8 cellular contexts compared by ENCODE assay signal in the genomic region with DNA sequence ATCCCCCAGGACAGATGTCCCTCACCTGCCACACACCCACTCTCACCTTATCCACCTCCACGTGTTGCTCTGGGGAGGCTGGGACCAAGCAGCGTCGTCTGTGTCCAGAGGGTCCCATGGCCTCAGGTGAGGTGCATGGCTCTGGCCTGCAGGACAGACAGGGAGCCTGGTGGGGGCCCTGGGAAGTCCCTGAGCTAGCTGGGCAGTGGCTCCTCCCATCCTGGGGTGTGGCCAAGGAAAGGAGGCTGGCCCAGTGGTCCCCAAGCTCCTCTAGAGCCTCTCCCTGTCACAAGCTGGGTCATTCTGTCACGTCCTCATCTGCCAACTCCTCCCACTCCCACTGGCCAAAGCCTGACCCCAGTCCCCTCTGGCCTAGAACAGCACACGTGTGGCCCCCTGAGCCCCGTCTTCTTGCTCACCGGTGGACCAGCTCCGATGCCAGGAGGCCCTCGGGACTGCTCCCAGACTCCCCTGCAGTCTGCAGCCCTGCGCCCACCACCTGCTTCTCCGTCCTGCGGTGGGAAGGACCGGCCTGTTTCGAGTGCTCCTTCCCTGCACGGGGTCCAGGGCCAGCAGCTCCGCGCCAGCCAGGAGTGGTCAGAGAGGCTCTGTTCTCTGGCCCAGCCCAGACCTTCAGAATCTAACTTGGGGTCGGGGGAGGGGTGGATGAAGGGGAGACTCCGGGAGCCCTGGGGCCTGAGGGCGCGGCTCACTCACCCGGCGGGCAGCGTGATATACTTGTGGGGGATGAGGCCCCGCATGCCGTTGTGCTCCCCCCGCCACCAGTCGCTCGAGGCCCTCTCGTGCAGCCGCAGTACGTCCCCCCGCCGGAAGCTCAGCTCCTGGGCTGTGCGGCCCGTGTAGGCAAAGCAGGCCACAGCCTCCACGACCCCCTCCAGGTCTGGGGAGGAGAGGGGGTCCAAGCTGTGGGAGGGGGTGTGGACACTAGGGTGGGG. TPM values are rescaled to one million over a fixed set of nuclear protein-coding genes. Genes with fewer than 3 reads are reported as not detected.
A peak's percentile ranks its signal among the peaks of the same experiment; 100 is the strongest.
DNase-seq lines count a peak whose midpoint lies in the region; ATAC-seq and TF ChIP-seq lines count a peak whose summit lies in the region.
"Had no signal": no experiment of that assay in that cellular context is flagged by ENCODE, and none has a peak within 500 bp of the region (broad histone marks: within the 10 kb centered on the region; RNA-seq: fewer than 3 reads in every experiment).

No MANE protein-coding gene starts in this region.

- TF ChIP-seq CTCF in Calu3 (IDR thresholded peaks at IDR 0.05; ENCODE audit: unreplicated experiment) (no peak), GM23338 (conservative IDR thresholded peaks at IDR 0.05; ENCODE audit: low read depth in 2 of 2) (no peak)
- TF ChIP-seq CTCF in activated CD8-positive, alpha-beta T cell treated with anti-CD3 and anti-CD28 coated beads for 36 hours (IDR thresholded peaks at IDR 0.05) = no peak

- H3K27me3 ChIP-seq in GM23338 (ENCODE audit: insufficient read depth) = no peaks in the 10 kb centered on the region

- H3K79me2 ChIP-seq in GM23338 (replicated peaks; ENCODE audit: insufficient read depth) = no peaks in the 10 kb centered on the region

- H3F3A ChIP-seq in GM23338 (replicated peaks; ENCODE audit: low read depth) = no peaks in the 10 kb centered on the region

- CTCF ChIA-PET in Calu3 (lab: Charles Lee) = interaction anchor here (1.6 kb wide), 1 partner anchor 14 kb away, joined by 8 read pairs; no protein-coding TSS in a partner anchor
- CTCF ChIA-PET in activated CD8-positive, alpha-beta T cell treated with anti-CD3 and anti-CD28 coated beads for 36 hours (lab: Charles Lee) = no interaction called here

- BruUV-seq in Calu3 (replicated peaks; lab: Mats Ljungman, UMichigan) = no TSS peak

- H3K4me3 ChIP-seq in GM23338 = no peak overlapping the region

- H3K36me3 Mint-ChIP-seq in Calu3 (ENCODE audit: insufficient read depth, unreplicated experiment) = peaks cover 5% of the 10 kb centered on the region
- H3K36me3 Mint-ChIP-seq in GM23338 (ENCODE audit: low read depth) = peaks cover 6% of the 10 kb centered on the region; the same call in 2 of the 3 replicates
- peaks cover 3% of the 10 kb centered on the region for H3K36me3 Mint-ChIP-seq in activated CD8-positive, alpha-beta T cell treated with anti-CD3 and anti-CD28 coated beads for 36 hours (ENCODE audit: low read depth)

- H3K27ac ChIP-seq in GM23338 (ENCODE audit: low read depth) = no peak overlapping the region

- POLR2A ChIA-PET in activated CD8-positive, alpha-beta T cell treated with anti-CD3 and anti-CD28 coated beads for 36 hours (lab: Charles Lee) = interaction anchor here (0.7 to 4.7 kb wide), 3 partner anchors 16 to 110 kb away, joined by 3 to 25 read pairs (median 3); partner anchors contain the start of genes ARHGAP4 and RENBP

- DNase-seq in Calu3 (peak; percentile 44), GM23338 (ENCODE audit: low spot score) (peak; percentile 49)
- DNase-seq in activated CD8-positive, alpha-beta T cell treated with anti-CD3 and anti-CD28 coated beads for 36 hours = peak; percentile 44
- DNase-seq: CD8-positive, alpha-beta memory T cell had no signal

- intact Hi-C loops in Calu3 (cut with micrococcal nuclease; ENCODE audit: unreplicated experiment) = no loop called here
- intact Hi-C loops in activated CD8-positive, alpha-beta T cell treated with anti-CD3 and anti-CD28 coated beads for 36 hours (cut with micrococcal nuclease) = no loop called here

- H3K4me1 Mint-ChIP-seq in Calu3 (ENCODE audit: low read depth, unreplicated experiment) = no peaks in the 10 kb centered on the region
- peaks cover 3% of the 10 kb centered on the region; the same call in 2 of the 3 replicates for H3K4me1 Mint-ChIP-seq in GM23338
- peaks cover 17% of the 10 kb centered on the region for H3K4me1 Mint-ChIP-seq in activated CD8-positive, alpha-beta T cell treated with anti-CD3 and anti-CD28 coated beads for 36 hours (ENCODE audit: low read depth)
- H3K4me1 Mint-ChIP-seq: nephron had no signal

- ATAC-seq in GM23338 = peak; percentile 81
- ATAC-seq in activated CD8-positive, alpha-beta T cell treated with anti-CD3 and anti-CD28 coated beads for 36 hours = peak; percentile 46
- no peak for ATAC-seq in HG03442 (IDR thresholded peaks at IDR 0.05; ENCODE audit: unreplicated experiment)
- ATAC-seq in HG03175 (IDR thresholded peaks at IDR 0.05; ENCODE audit: unreplicated experiment) = no peak
- no peak for ATAC-seq in GM18907 (IDR thresholded peaks at IDR 0.05; ENCODE audit: unreplicated experiment)

- H3K27ac Mint-ChIP-seq in Calu3 (ENCODE audit: unreplicated experiment) = no peak overlapping the region
- no peak overlapping the region for H3K27ac Mint-ChIP-seq in GM23338
- H3K27ac Mint-ChIP-seq in activated CD8-positive, alpha-beta T cell treated with anti-CD3 and anti-CD28 coated beads for 36 hours = no peak overlapping the region
- H3K27ac Mint-ChIP-seq: nephron had no signal

- no peaks in the 10 kb centered on the region for H3K9me2 ChIP-seq in GM23338 (ENCODE audit: insufficient read depth)

- no peak overlapping the region for H2AFZ ChIP-seq in GM23338

- no peaks in the 10 kb centered on the region for H3K9me3 Mint-ChIP-seq in Calu3 (ENCODE audit: low read depth, unreplicated experiment)
- no peaks in the 10 kb centered on the region for H3K9me3 Mint-ChIP-seq in GM23338
- no peaks in the 10 kb centered on the region for H3K9me3 Mint-ChIP-seq in activated CD8-positive, alpha-beta T cell treated with anti-CD3 and anti-CD28 coated beads for 36 hours

- no peaks in the 10 kb centered on the region for H3K36me3 ChIP-seq in GM23338 (ENCODE audit: insufficient read depth)

- H3K4me3 Mint-ChIP-seq in Calu3 (ENCODE audit: low read depth, unreplicated experiment) (no peak overlapping the region), GM23338 (no peak overlapping the region)
- H3K4me3 Mint-ChIP-seq in activated CD8-positive, alpha-beta T cell treated with anti-CD3 and anti-CD28 coated beads for 36 hours = no peak overlapping the region
- H3K4me3 Mint-ChIP-seq: CD8-positive, alpha-beta memory T cell; nephron had no signal

- H3K4me1 ChIP-seq in GM23338 (ENCODE audit: insufficient read depth) = no peaks in the 10 kb centered on the region

- H4K20me1 ChIP-seq in GM23338 (replicated peaks; ENCODE audit: insufficient read depth) = no peaks in the 10 kb centered on the region

- peaks cover 34% of the 10 kb centered on the region for H3K27me3 Mint-ChIP-seq in Calu3 (ENCODE audit: unreplicated experiment)
- H3K27me3 Mint-ChIP-seq in GM23338 (ENCODE audit: insufficient read depth, low read depth, poor library complexity) = no peaks in the 10 kb centered on the region
- H3K27me3 Mint-ChIP-seq in activated CD8-positive, alpha-beta T cell treated with anti-CD3 and anti-CD28 coated beads for 36 hours = no peaks in the 10 kb centered on the region

- no peak overlapping the region for H3K4me2 ChIP-seq in GM23338

TF ChIP-seq in GM23338, 12 proteins besides CTCF, POLR2A, EP300 and RAD21:
- no peak for TF ChIP-seq ZNF331 (CRISPR knock-in tag; IDR thresholded peaks at IDR 0.05; ENCODE audit: low read depth)
TF ChIP-seq in GM23338: peak in this region for 0.

RNA-seq across cellular contexts. Expression of gene AVPR2, which starts 4.8 kb away (rescaled TPM):
- total RNA-seq in Calu3 (2022) = not detected in 2 replicates
- not detected in 2 replicates for total RNA-seq in GM23338 (2014; rRNA removed; shearing (Covaris generic))
- polyA plus RNA-seq in GM23338 (2016; fragmentation: Nextera tagmentation; extraction: Ambion mirVana) = not detected in 2 replicates
- total RNA-seq in activated CD8-positive, alpha-beta T cell treated with anti-CD3 and anti-CD28 coated beads for 36 hours = not detected
- total RNA-seq: CD8-positive, alpha-beta memory T cell had no signal
- polyA plus RNA-seq: CD8-positive, alpha-beta memory T cell had no signal

RNA-seq across cellular contexts. Expression of gene ARHGAP4, which starts 16.8 kb away (rescaled TPM):
- total RNA-seq in Calu3 (2022) = 2.6 and 3.8 TPM in 2 replicates
- 57.8 and 59.5 TPM in 2 replicates for total RNA-seq in GM23338 (2014; rRNA removed; shearing (Covaris generic))
- 21.2 and 21.5 TPM in 2 replicates for polyA plus RNA-seq in GM23338 (2016; fragmentation: Nextera tagmentation; extraction: Ambion mirVana)
- 100 to 1,000 TPM; 128 to 130 TPM for total RNA-seq in activated CD8-positive, alpha-beta T cell treated with anti-CD3 and anti-CD28 coated beads for 36 hours

RNA-seq across cellular contexts. Expression of gene L1CAM, which starts 23.3 kb away (rescaled TPM):
- 14.2 and 16.1 TPM in 2 replicates for total RNA-seq in Calu3 (2022)
- 27.6 and 29.2 TPM in 2 replicates for total RNA-seq in GM23338 (2014; rRNA removed; shearing (Covaris generic))
- 7.4 and 7.8 TPM in 2 replicates for polyA plus RNA-seq in GM23338 (2016; fragmentation: Nextera tagmentation; extraction: Ambion mirVana)
- 1 to 10 TPM; 2.1 to 2.2 TPM for total RNA-seq in activated CD8-positive, alpha-beta T cell treated with anti-CD3 and anti-CD28 coated beads for 36 hours

RNA-seq across cellular contexts. Expression of gene NAA10, which starts 25.5 kb away (rescaled TPM):
- 132 and 139 TPM in 2 replicates for total RNA-seq in Calu3 (2022)
- 112 and 136 TPM in 2 replicates for total RNA-seq in GM23338 (2014; rRNA removed; shearing (Covaris generic))
- polyA plus RNA-seq in GM23338 (2016; fragmentation: Nextera tagmentation; extraction: Ambion mirVana) = 140 and 145 TPM in 2 replicates
- 100 to 1,000 TPM; 123 to 136 TPM for total RNA-seq in activated CD8-positive, alpha-beta T cell treated with anti-CD3 and anti-CD28 coated beads for 36 hours

RNA-seq across cellular contexts. Expression of gene RENBP, which starts 35.1 kb away (rescaled TPM):
- total RNA-seq in Calu3 (2022) = 0.80 and 1.6 TPM in 2 replicates
- 8.6 and 10.3 TPM in 2 replicates for total RNA-seq in GM23338 (2014; rRNA removed; shearing (Covaris generic))
- polyA plus RNA-seq in GM23338 (2016; fragmentation: Nextera tagmentation; extraction: Ambion mirVana) = 1.5 and 2.0 TPM in 2 replicates
- 10 to 100 TPM; 14.3 to 15.8 TPM for total RNA-seq in activated CD8-positive, alpha-beta T cell treated with anti-CD3 and anti-CD28 coated beads for 36 hours
- polyA plus RNA-seq: CD8-positive, alpha-beta memory T cell had no signal

Comparison
In these comparisons a context has a peak if more than half of its experiments do, and no peak if none do; other contexts are left out.
1. ATAC-seq: peak in GM23338 (single experiment) and activated CD8-positive, alpha-beta T cell treated with anti-CD3 and anti-CD28 coated beads for 36 hours (single experiment); none in HG03442 (single experiment), HG03175 (single experiment) and GM18907 (single experiment).
2. RNA of gene ARHGAP4, which starts 16.8 kb away (total RNA-seq): 128 to 130 TPM in activated CD8-positive, alpha-beta T cell treated with anti-CD3 and anti-CD28 coated beads for 36 hours and 57.8 to 59.5 TPM in GM23338; 2.6 to 3.8 TPM in Calu3; every median in the first group is over 10 times any median in the second.
3. Peak in every context shown above with its lines, with median percentiles within 50 percentile points of each other: DNase-seq.